In genomic region chr5:91069364-91069763, GRCh38 we compare ENCODE assay signal across 9 cellular contexts.
"Had no signal": no experiment of that assay in that cellular context is flagged by ENCODE, and none has a peak within 500 bp of the region (broad histone marks: within the 10 kb centered on the region; RNA-seq: fewer than 3 reads in every experiment).

No MANE protein-coding gene starts in this region.

- DNase-seq: GM23248, GOT3, H7, HFFc6, IMR-90, KG1 had no signal

- ATAC-seq: HCT116, K562 had no signal

- FAIRE-seq: HTR-8/SVneo, K562 had no signal
